3 cellular contexts compared by ENCODE assay signal in genomic region chr2:221107424-221107823, GRCh38.
"Had no signal": no experiment of that assay in that cellular context is flagged by ENCODE, and none has a peak within 500 bp of the region (broad histone marks: within the 10 kb centered on the region; RNA-seq: fewer than 3 reads in every experiment).

No MANE protein-coding gene starts in this region.

- H3K4me3 ChIP-seq: GM12878 had no signal

- ATAC-seq: GM12878 had no signal

- DNase-seq: GDM1, GF-D8 had no signal
